Comparison of ENCODE assay signal across 1 cellular context in the genomic region with DNA sequence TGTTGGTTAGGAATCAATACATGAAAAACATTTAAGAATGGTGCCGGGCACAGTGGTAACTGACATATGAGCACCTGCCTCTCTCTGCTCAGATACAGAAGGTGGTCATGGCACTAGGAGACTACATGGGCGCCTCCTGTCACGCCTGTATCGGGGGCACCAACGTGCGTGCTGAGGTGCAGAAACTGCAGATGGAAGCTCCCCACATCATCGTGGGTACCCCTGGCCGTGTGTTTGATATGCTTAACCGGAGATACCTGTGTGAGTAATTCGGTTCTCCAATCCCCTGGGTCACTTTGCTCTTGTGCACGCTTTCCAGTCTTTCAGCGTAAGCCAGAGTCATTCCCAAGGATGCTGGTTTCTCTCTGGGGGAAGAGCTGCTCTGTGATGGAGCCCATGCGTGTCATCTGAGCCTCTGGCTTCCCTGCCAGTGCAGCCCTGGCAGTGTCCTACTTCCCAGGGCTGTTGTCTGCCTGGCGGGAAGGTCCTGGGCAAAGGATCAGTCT.
A peak's percentile ranks its signal among the peaks of the same experiment; 100 is the strongest.
TF ChIP-seq lines count a peak whose summit lies in the region.

No MANE protein-coding gene starts in this region.

TF ChIP-seq in H1, 55 proteins besides CTCF, POLR2A, EP300 and RAD21:
- TF ChIP-seq SP1 (IDR thresholded peaks at IDR 0.05; ENCODE audit: low read depth, low read length) (no peak; the same call in 1 of the 2 replicates), RBBP5 (IDR thresholded peaks at IDR 0.05; ENCODE audit: borderline replicate concordance, low read depth, low read length) (no peak), POLR2AphosphoS5 (IDR thresholded peaks at IDR 0.05; ENCODE audit: low read depth, low read length) (peak; percentile 96), KDM4A (IDR thresholded peaks at IDR 0.05; ENCODE audit: low read depth, low read length, severe bottlenecking) (no peak)
- TF ChIP-seq, protein P1, sequence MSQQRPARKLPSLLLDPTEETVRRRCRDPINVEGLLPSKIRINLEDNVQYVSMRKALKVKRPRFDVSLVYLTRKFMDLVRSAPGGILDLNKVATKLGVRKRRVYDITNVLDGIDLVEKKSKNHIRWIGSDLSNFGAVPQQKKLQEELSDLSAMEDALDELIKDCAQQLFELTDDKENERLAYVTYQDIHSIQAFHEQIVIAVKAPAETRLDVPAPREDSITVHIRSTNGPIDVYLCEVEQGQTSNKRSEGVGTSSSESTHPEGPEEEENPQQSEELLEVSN (IDR thresholded peaks at IDR 0.05): no peak
